In the genomic region with DNA sequence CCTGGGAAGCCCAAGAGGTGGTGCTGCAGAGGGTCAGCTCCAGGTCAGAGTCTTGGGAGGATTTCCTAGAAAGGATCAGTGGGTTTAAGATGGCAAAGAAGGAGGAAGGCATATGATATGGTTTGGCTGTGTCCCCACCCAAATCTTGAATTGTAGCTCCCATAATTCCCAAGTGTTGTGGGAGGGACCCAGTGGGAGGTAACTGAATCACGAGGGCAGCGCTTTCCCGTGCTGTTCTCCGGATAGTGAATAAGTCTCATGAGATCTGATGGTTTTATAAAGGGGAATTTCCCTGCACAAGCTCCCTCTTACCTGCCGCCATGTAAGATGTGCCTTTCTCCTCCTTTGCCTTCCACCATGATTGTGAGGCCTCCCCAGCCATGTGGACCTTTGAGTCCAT, we compare ENCODE assay signal across 1 cellular context.
TF ChIP-seq lines count a peak whose summit lies in the region.

No MANE protein-coding gene starts in this region.

TF ChIP-seq in HEK293, 187 proteins besides CTCF, POLR2A, EP300 and RAD21:
- TF ChIP-seq, protein P1, sequence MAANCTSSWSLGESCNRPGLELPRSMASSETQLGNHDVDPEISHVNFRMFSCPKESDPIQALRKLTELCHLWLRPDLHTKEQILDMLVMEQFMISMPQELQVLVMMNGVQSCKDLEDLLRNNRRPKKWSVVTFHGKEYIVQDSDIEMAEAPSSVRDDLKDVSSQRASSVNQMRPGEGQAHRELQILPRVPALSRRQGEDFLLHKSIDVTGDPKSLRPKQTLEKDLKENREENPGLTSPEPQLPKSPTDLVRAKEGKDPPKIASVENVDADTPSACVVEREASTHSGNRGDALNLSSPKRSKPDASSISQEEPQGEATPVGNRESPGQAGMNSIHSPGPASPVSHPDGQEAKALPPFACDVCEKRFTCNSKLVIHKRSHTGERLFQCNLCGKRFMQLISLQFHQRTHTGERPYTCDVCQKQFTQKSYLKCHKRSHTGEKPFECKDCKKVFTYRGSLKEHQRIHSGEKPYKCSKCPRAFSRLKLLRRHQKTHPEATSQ (tag by site-specific recombination; IDR thresholded peaks at IDR 0.05), result 0 out of 2 replicates have a peak, but pooled peaks have one; percentile 15
